Comparison of ENCODE assay signal across 12 cellular contexts in genomic region chr11:59063996-59064727, GRCh38. TPM values are rescaled to one million over a fixed set of nuclear protein-coding genes. Genes with fewer than 3 reads are reported as not detected.
DNase-seq lines count a peak whose midpoint lies in the region; ATAC-seq and TF ChIP-seq lines count a peak whose summit lies in the region.
"Not testable (repeated sequence)": the region's sequence is repeated elsewhere in the genome, so short reads cannot be mapped to it uniquely, and the experiment has no call there.
"Had no signal": no experiment of that assay in that cellular context is flagged by ENCODE, and none has a peak within 500 bp of the region (broad histone marks: within the 10 kb centered on the region; RNA-seq: fewer than 3 reads in every experiment).

No MANE protein-coding gene starts in this region.

- H3K4me2 ChIP-seq in DND-41 (ENCODE audit: insufficient read depth, low read length): not testable (repeated sequence)

- not testable (repeated sequence) for H3K27me3 ChIP-seq in DND-41 (ENCODE audit: insufficient read depth, low read length, poor library complexity)

- ATAC-seq in DND-41 (ENCODE audit: insufficient read depth, low read depth) (peak; percentile 40; the same call in 2 of the 3 replicates), GM18868 (IDR thresholded peaks at IDR 0.05; ENCODE audit: unreplicated experiment) (peak; percentile 82), GM19395 (IDR thresholded peaks at IDR 0.05; ENCODE audit: unreplicated experiment) (peak; percentile 63), GM21529 (IDR thresholded peaks at IDR 0.05; ENCODE audit: unreplicated experiment) (peak; percentile 89), HG02852 (IDR thresholded peaks at IDR 0.05; ENCODE audit: unreplicated experiment) (peak; percentile 78), HG03378 (IDR thresholded peaks at IDR 0.05; ENCODE audit: unreplicated experiment) (peak; percentile 61), T-helper 17 cell (peak; percentile 25), memory B cell (ENCODE audit: low read depth) (peak; percentile 47)

- H3K4me1 Mint-ChIP-seq in T-helper 17 cell: not testable (repeated sequence)
- H3K4me1 Mint-ChIP-seq in memory B cell: peaks cover 14% of the 10 kb centered on the region

- H4K20me1 ChIP-seq in DND-41 (ENCODE audit: insufficient read depth, low read length): not testable (repeated sequence)

- not testable (repeated sequence) for H3K27ac Mint-ChIP-seq in T-helper 17 cell, memory B cell

- H3K4me3 ChIP-seq in DND-41 (ENCODE audit: low read depth in 1 of 2, low read length in 2 of 2): not testable (repeated sequence)

- H3K27me3 Mint-ChIP-seq in T-helper 17 cell: peaks cover 86% of the 10 kb centered on the region
- H3K27me3 Mint-ChIP-seq in memory B cell: not testable (repeated sequence)

- H3K36me3 Mint-ChIP-seq in T-helper 17 cell (ENCODE audit: low read depth); memory B cell: not testable (repeated sequence)

- TF ChIP-seq CTCF in DND-41 (IDR thresholded peaks at IDR 0.05; ENCODE audit: borderline replicate concordance, extremely low read depth, low read length, poor library complexity, severe bottlenecking): not testable (repeated sequence)

- not testable (repeated sequence) for H3K9me3 ChIP-seq in DND-41 (ENCODE audit: insufficient read depth, low read length, severe bottlenecking); T-helper 17 cell (ENCODE audit: control insufficient read depth, low read length, poor library complexity, severe bottlenecking)

- not testable (repeated sequence) for H3K36me3 ChIP-seq in DND-41 (ENCODE audit: insufficient read depth, low read length)

- H3K4me1 ChIP-seq in DND-41 (ENCODE audit: insufficient read depth, low read length): not testable (repeated sequence)

- not testable (repeated sequence) for H2AFZ ChIP-seq in DND-41 (ENCODE audit: low read depth, low read length)

- not testable (repeated sequence) for H3K9ac ChIP-seq in DND-41 (ENCODE audit: low read depth, low read length)

- not testable (repeated sequence) for DNase-seq in DND-41; T-helper 17 cell; memory B cell (ENCODE audit: low spot score in 2 of 2)

- H3K79me2 ChIP-seq in DND-41 (ENCODE audit: insufficient read depth, low read length): not testable (repeated sequence)

- H3K27ac ChIP-seq in DND-41 (ENCODE audit: low read length): not testable (repeated sequence)

- peaks cover 10% of the 10 kb centered on the region for H3K9me3 Mint-ChIP-seq in memory B cell

- not testable (repeated sequence) for H3K4me3 Mint-ChIP-seq in T-helper 17 cell, memory B cell

RNA-seq across cellular contexts. Expression of gene GLYATL1B, which starts 21.9 kb away (rescaled TPM):
- total RNA-seq in T-helper 17 cell: not detected
- total RNA-seq: Daoy, HT1080, LHCN-M2, PC-9 had no signal

RNA-seq across cellular contexts. Expression of gene FAM111B, which starts 42.9 kb away (rescaled TPM):
- total RNA-seq in T-helper 17 cell: 1 to 10 TPM; 1.4 to 2.0 TPM

Comparison
In these comparisons a context has a peak if more than half of its experiments do, and no peak if none do; other contexts are left out.
1. ATAC-seq: peak in every context shown above with its lines; median percentile 89 in GM21529; 82 in GM18868; 78 in HG02852; 63 in GM19395; 61 in HG03378; 47 in memory B cell; 40 in DND-41; 25 in T-helper 17 cell.